In genomic region chr19:38071647-38072046, GRCh38 we compare ENCODE assay signal across 26 cellular contexts.
"Had no signal": no experiment of that assay in that cellular context is flagged by ENCODE, and none has a peak within 500 bp of the region (broad histone marks: within the 10 kb centered on the region; RNA-seq: fewer than 3 reads in every experiment).

No MANE protein-coding gene starts in this region.

- H3K9me3 ChIP-seq: colonic mucosa, neutrophil, pancreas, testis, upper lobe of left lung had no signal

- DNase-seq: activated CD4-positive, alpha-beta T cell treated with anti-CD3 and anti-CD28 coated beads for 36 hours; activated CD4-positive, alpha-beta T cell treated with anti-CD3 and anti-CD28 coated beads, Interleukin-2, amount 50 U/mL, for 4 hours; activated effector memory CD4-positive, alpha-beta T cell treated with anti-CD3 and anti-CD28 coated beads, Interleukin-2, amount 50 U/mL, for 16 hours; activated naive CD4-positive, alpha-beta T cell treated with anti-CD3 and anti-CD28 coated beads, Interleukin-2, amount 10 ng/mL, durations not matched to agents 7 days and 5 days; activated T-cell treated with anti-CD3 and anti-CD28 coated beads, Interleukin-2, amount 50 U/mL, for 72 hours; amygdala; colonic mucosa; dorsolateral prefrontal cortex; effector memory CD8-positive, alpha-beta T cell; hippocampal formation; kidney glomerular epithelial cell; left ventricle myocardium inferior; mammary epithelial cell; right cardiac atrium; stimulated activated CD4-positive, alpha-beta T cell treated with anti-CD3 and anti-CD28 coated beads, Interleukin-1b, Interleukin-23, amount 100 ng/mL, for 48 hours; T-cell; testis; upper lobe of left lung had no signal

- H3K4me1 ChIP-seq: colonic mucosa, left ventricle myocardium inferior, pancreas, testis had no signal

- H3K4me1 Mint-ChIP-seq: activated naive CD4-positive, alpha-beta T cell treated with anti-CD3 and anti-CD28 coated beads, Interleukin-2, amount 10 ng/mL, durations not matched to agents 7 days and 5 days; T-cell had no signal

- H3K36me3 Mint-ChIP-seq: activated naive CD4-positive, alpha-beta T cell treated with anti-CD3 and anti-CD28 coated beads, Interleukin-2, amount 10 ng/mL, durations not matched to agents 7 days and 5 days had no signal

- H3K36me3 ChIP-seq: colonic mucosa, left ventricle myocardium inferior, neutrophil, pancreas, upper lobe of left lung had no signal

- H3K27ac ChIP-seq: colonic mucosa, dorsolateral prefrontal cortex, left ventricle myocardium inferior, neutrophil, pancreas, testis had no signal

- H3K27me3 Mint-ChIP-seq: activated CD4-positive, alpha-beta T cell treated with anti-CD3 and anti-CD28 coated beads for 36 hours; activated naive CD4-positive, alpha-beta T cell treated with anti-CD3 and anti-CD28 coated beads, Interleukin-2, amount 10 ng/mL, durations not matched to agents 7 days and 5 days; effector memory CD8-positive, alpha-beta T cell; T-cell had no signal

- H3K4me3 ChIP-seq: colonic mucosa, dorsolateral prefrontal cortex, left ventricle myocardium inferior, pancreas, testis, upper lobe of left lung had no signal

- ATAC-seq: activated CD4-positive, alpha-beta T cell treated with anti-CD3 and anti-CD28 coated beads for 36 hours; activated T-cell treated with anti-CD3 and anti-CD28 coated beads, Interleukin-2, amount 50 U/mL, for 72 hours; effector memory CD8-positive, alpha-beta T cell; pancreas; right cardiac atrium; T-cell; WTC11 had no signal

- H3K27ac Mint-ChIP-seq: activated CD4-positive, alpha-beta T cell treated with anti-CD3 and anti-CD28 coated beads for 36 hours; activated naive CD4-positive, alpha-beta T cell treated with anti-CD3 and anti-CD28 coated beads, Interleukin-2, amount 10 ng/mL, durations not matched to agents 7 days and 5 days; activated T-cell treated with anti-CD3 and anti-CD28 coated beads, Interleukin-2, amount 50 U/mL, for 72 hours; effector memory CD8-positive, alpha-beta T cell; nephron; WTC11 had no signal

- H3K27me3 ChIP-seq: colonic mucosa, dorsolateral prefrontal cortex, neutrophil, pancreas, testis, upper lobe of left lung had no signal

- FAIRE-seq: bronchial epithelial cell, endothelial cell of umbilical vein, frontal cortex, pancreas, TTC549 had no signal

- H3K4me3 Mint-ChIP-seq: activated CD4-positive, alpha-beta T cell treated with anti-CD3 and anti-CD28 coated beads for 36 hours; activated naive CD4-positive, alpha-beta T cell treated with anti-CD3 and anti-CD28 coated beads, Interleukin-2, amount 10 ng/mL, durations not matched to agents 7 days and 5 days; activated T-cell treated with anti-CD3 and anti-CD28 coated beads, Interleukin-2, amount 50 U/mL, for 72 hours; effector memory CD8-positive, alpha-beta T cell; nephron; T-cell; WTC11 had no signal

- H3K9me3 Mint-ChIP-seq: activated T-cell treated with anti-CD3 and anti-CD28 coated beads, Interleukin-2, amount 50 U/mL, for 72 hours; nephron had no signal
